Comparison of ENCODE assay signal across 10 cellular contexts in genomic region chr14:71466251-71466650, GRCh38.
"Had no signal": no experiment of that assay in that cellular context is flagged by ENCODE, and none has a peak within 500 bp of the region (broad histone marks: within the 10 kb centered on the region; RNA-seq: fewer than 3 reads in every experiment).

No MANE protein-coding gene starts in this region.

- H3K27me3 ChIP-seq: esophagus muscularis mucosa, transverse colon had no signal

- DNase-seq: activated CD4-positive, alpha-beta T cell treated with anti-CD3 and anti-CD28 coated beads for 4 hours; activated naive CD4-positive, alpha-beta T cell; immature natural killer cell; mammary epithelial cell; stimulated activated CD4-positive, alpha-beta T cell treated with anti-CD3 and anti-CD28 coated beads, Interleukin-15, amount 100 ng/mL, for 24 hours; transverse colon had no signal

- H3K27ac ChIP-seq: esophagus muscularis mucosa, transverse colon had no signal

- H3K27me3 Mint-ChIP-seq: central memory CD8-positive, alpha-beta T cell; natural killer cell treated with Interleukin-12 subunit alpha and Interleukin-12 subunit beta and Interleukin-15 and Interleukin-18, amount 100 ng/mL, for 72 hours had no signal

- H3K4me1 ChIP-seq: transverse colon had no signal

- H3K4me3 Mint-ChIP-seq: activated T-helper 1 cell treated with anti-CD3 and anti-CD28 coated beads, Interleukin-12 subunit alpha, Interleukin-12 subunit beta, Interleukin-2, Interleukin-4 antibody, amounts not matched to agents 30 ng/mL and 10 ng/mL and 1 ng/mL, durations not matched to agents 14 hours and 24 hours and 36 hours; central memory CD8-positive, alpha-beta T cell; immature natural killer cell; natural killer cell treated with Interleukin-12 subunit alpha and Interleukin-12 subunit beta and Interleukin-15 and Interleukin-18, amount 100 ng/mL, for 72 hours had no signal

- H3K9me3 ChIP-seq: esophagus muscularis mucosa, transverse colon had no signal

- ATAC-seq: natural killer cell treated with Interleukin-12 subunit alpha and Interleukin-12 subunit beta and Interleukin-15 and Interleukin-18, amount 100 ng/mL, for 72 hours had no signal

- H3K36me3 ChIP-seq: esophagus muscularis mucosa, transverse colon had no signal

- H3K27ac Mint-ChIP-seq: activated T-helper 1 cell treated with anti-CD3 and anti-CD28 coated beads, Interleukin-12 subunit alpha, Interleukin-12 subunit beta, Interleukin-2, Interleukin-4 antibody, amounts not matched to agents 30 ng/mL and 10 ng/mL and 1 ng/mL, durations not matched to agents 14 hours and 24 hours and 36 hours; immature natural killer cell; natural killer cell treated with Interleukin-12 subunit alpha and Interleukin-12 subunit beta and Interleukin-15 and Interleukin-18, amount 100 ng/mL, for 72 hours had no signal

- H3K4me3 ChIP-seq: esophagus muscularis mucosa, transverse colon had no signal
